ENCODE assay signal across 7 cellular contexts in genomic region chr1:6599141-6599975, GRCh38. TPM values are rescaled to one million over a fixed set of nuclear protein-coding genes. Genes with fewer than 3 reads are reported as not detected.
A peak's percentile ranks its signal among the peaks of the same experiment; 100 is the strongest.
DNase-seq lines count a peak whose midpoint lies in the region; ATAC-seq and TF ChIP-seq lines count a peak whose summit lies in the region.

No MANE protein-coding gene starts in this region.

- H3K36me3 ChIP-seq in gastroesophageal sphincter, result peaks cover 0 to 54% of the 10 kb centered on the region in 2 donors

- 60 to 66% methylated on average over 5 to 16 of the region's 31 CpGs for WGBS in gastroesophageal sphincter (ENCODE audit: low coverage in 1 of 2), 2 donors

- no peaks in the 10 kb centered on the region for H3K27me3 ChIP-seq in gastroesophageal sphincter

- peak overlapping the region; percentile 53 to 99 for H3K4me3 ChIP-seq in gastroesophageal sphincter

- DNase-seq in NAMALWA (ENCODE audit: low spot score), result peak; percentile 48
- peak; percentile 56 for DNase-seq in activated T-cell treated with anti-CD3 and anti-CD28 coated beads, Interleukin-2, amount 50 U/mL, for 1 hour
- DNase-seq in stimulated activated CD4-positive, alpha-beta T cell treated with anti-CD3 and anti-CD28 coated beads, Interleukin-15, amount 100 ng/mL, for 24 hours, result peak; percentile 73
- no peak for DNase-seq in iPS-NIHi7 (ENCODE audit: extremely low spot score)
- DNase-seq in HuH-7.5 (ENCODE audit: low spot score), result no peak
- no peak for DNase-seq in NCI-H2107 treated with DMSO at 0.1 percent for 48 hours (lab: John Stamatoyannopoulos, UW; ENCODE audit: unreplicated experiment)

- H3K4me1 ChIP-seq in gastroesophageal sphincter, result peaks cover 0 to 74% (median 51%) of the 10 kb centered on the region in 3 donors

- TF ChIP-seq EP300 in gastroesophageal sphincter (IDR thresholded peaks at IDR 0.05), result no peak

- no peak for TF ChIP-seq CTCF in gastroesophageal sphincter (IDR thresholded peaks at IDR 0.05)

- no peak for ATAC-seq in gastroesophageal sphincter

- no peaks in the 10 kb centered on the region for H3K9me3 ChIP-seq in gastroesophageal sphincter

- no peak for TF ChIP-seq POLR2A in gastroesophageal sphincter (IDR thresholded peaks at IDR 0.05)

- H3K27ac ChIP-seq in gastroesophageal sphincter, result peak overlapping the region in 3 of 4 donors; percentile 62 to 100 (median 97)

RNA-seq across cellular contexts. Expression of gene KLHL21, which starts 3.3 kb away (rescaled TPM):
- 100 to 1,000 TPM in 2 of 4 donors, 10 to 100 TPM in 2; 83.6 to 131 (median 101) TPM for total RNA-seq in gastroesophageal sphincter

RNA-seq across cellular contexts. Expression of gene PHF13, which starts 14.2 kb away (rescaled TPM):
- total RNA-seq in gastroesophageal sphincter, result 10 to 100 TPM; 19.8 to 22.8 (median 20.5) TPM

RNA-seq across cellular contexts. Expression of gene ZBTB48, which starts 19.6 kb away (rescaled TPM):
- 10 to 100 TPM; 12.7 to 17.7 (median 14.1) TPM for total RNA-seq in gastroesophageal sphincter

RNA-seq across cellular contexts. Expression of gene THAP3, which starts 25.3 kb away (rescaled TPM):
- 10 to 100 TPM; 16.3 to 36.9 (median 27.7) TPM for total RNA-seq in gastroesophageal sphincter

RNA-seq across cellular contexts. Expression of gene TAS1R1, which starts 44.3 kb away (rescaled TPM):
- total RNA-seq in gastroesophageal sphincter, result not detected

Comparison
In these comparisons a context has a peak if more than half of its experiments do, and no peak if none do; other contexts are left out.
1. DNase-seq: peak in NAMALWA (single experiment), activated T-cell treated with anti-CD3 and anti-CD28 coated beads, Interleukin-2, amount 50 U/mL, for 1 hour (single experiment) and stimulated activated CD4-positive, alpha-beta T cell treated with anti-CD3 and anti-CD28 coated beads, Interleukin-15, amount 100 ng/mL, for 24 hours (single experiment); none in iPS-NIHi7 (single experiment), HuH-7.5 (single experiment) and NCI-H2107 treated with DMSO at 0.1 percent for 48 hours (single experiment).